24 cellular contexts compared by ENCODE assay signal in the genomic region with DNA sequence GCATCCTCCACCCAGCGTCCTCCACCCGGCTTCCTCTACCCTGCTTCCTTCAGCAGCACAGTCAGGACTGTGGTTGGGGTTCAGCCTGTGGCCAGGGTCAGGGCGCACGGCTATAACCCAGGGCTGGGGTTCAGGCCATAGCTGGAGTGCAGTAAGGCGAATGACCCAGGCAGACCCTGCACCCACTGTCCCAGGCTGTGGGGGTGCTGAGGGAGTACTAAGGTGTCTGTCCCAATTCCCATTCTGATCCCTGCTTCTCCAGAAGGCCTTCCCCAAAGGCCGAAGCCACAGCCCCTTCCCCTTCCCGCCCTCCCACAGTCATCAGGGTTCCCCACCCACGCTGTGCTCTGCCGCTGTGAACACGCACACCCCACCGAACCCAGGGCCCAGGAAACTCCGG.
"Had no signal": no experiment of that assay in that cellular context is flagged by ENCODE, and none has a peak within 500 bp of the region (broad histone marks: within the 10 kb centered on the region; RNA-seq: fewer than 3 reads in every experiment).

No MANE protein-coding gene starts in this region.

- ATAC-seq: right cardiac atrium; stimulated activated memory B cell treated with anti-CD40 and anti-IgM and Interleukin-4, amounts not matched to agents 10 μg/mL and 1 μg/mL and 100 μg/mL, for 72 hours; stimulated activated naive CD8-positive, alpha-beta T cell treated with anti-CD3 and anti-CD28 coated beads, Interleukin-15, amount 100 ng/mL, for 72 hours had no signal

- H3K27me3 ChIP-seq: ovary, uterus had no signal

- H3K27ac Mint-ChIP-seq: mesothelial cell of epicardium, nephron, progenitor cell of endocrine pancreas, type B pancreatic cell had no signal

- H3K4me1 Mint-ChIP-seq: mesothelial cell of epicardium, neural crest cell had no signal

- H3K4me1 ChIP-seq: left ventricle myocardium inferior, sigmoid colon, uterus had no signal

- H3K9me3 ChIP-seq: left ventricle myocardium inferior, neutrophil, ovary, sigmoid colon, spleen, tibial nerve, uterus had no signal

- H3K4me3 ChIP-seq: left ventricle myocardium inferior, lung, ovary, sigmoid colon, spleen, tibial nerve, uterus had no signal

- H3K4me3 Mint-ChIP-seq: mesothelial cell of epicardium; nephron; neural crest cell; stimulated activated naive CD8-positive, alpha-beta T cell treated with anti-CD3 and anti-CD28 coated beads, Interleukin-15, amount 100 ng/mL, for 72 hours; type B pancreatic cell had no signal

- H3K36me3 Mint-ChIP-seq: mesothelial cell of epicardium, naive B cell, type B pancreatic cell had no signal

- H3K36me3 ChIP-seq: left ventricle myocardium inferior, neutrophil, ovary, sigmoid colon, tibial nerve, uterus had no signal

- H3K27ac ChIP-seq: left ventricle myocardium inferior, neutrophil, ovary, sigmoid colon, tibial nerve, uterus had no signal

- H3K9me3 Mint-ChIP-seq: mesothelial cell of epicardium; naive B cell; nephron; neural crest cell; stimulated activated memory B cell treated with anti-CD40 and anti-IgM and Interleukin-4, amounts not matched to agents 10 μg/mL and 1 μg/mL and 100 μg/mL, for 72 hours; stimulated activated naive CD8-positive, alpha-beta T cell treated with anti-CD3 and anti-CD28 coated beads, Interleukin-15, amount 100 ng/mL, for 72 hours; type B pancreatic cell had no signal

- H3K27me3 Mint-ChIP-seq: naive B cell; stimulated activated memory B cell treated with anti-CD40 and anti-IgM and Interleukin-4, amounts not matched to agents 10 μg/mL and 1 μg/mL and 100 μg/mL, for 72 hours; stimulated activated naive CD8-positive, alpha-beta T cell treated with anti-CD3 and anti-CD28 coated beads, Interleukin-15, amount 100 ng/mL, for 72 hours had no signal

- DNase-seq: hippocampal formation; left ventricle myocardium inferior; mesendoderm; naive B cell; occipital lobe; ovary; right cardiac atrium; sigmoid colon; small intestine; spleen; stimulated activated CD4-positive, alpha-beta T cell treated with anti-CD3 and anti-CD28 coated beads, Interleukin-4, amount 100 ng/mL, for 24 hours; stimulated activated naive CD4-positive, alpha-beta T cell treated with Interleukin-2 at 50 U/mL for 16 hours; stimulated activated naive CD8-positive, alpha-beta T cell treated with anti-CD3 and anti-CD28 coated beads, Interleukin-15, amount 100 ng/mL, for 72 hours; substantia nigra; uterus had no signal
